Comparison of ENCODE assay signal across 23 cellular contexts in the genomic region with DNA sequence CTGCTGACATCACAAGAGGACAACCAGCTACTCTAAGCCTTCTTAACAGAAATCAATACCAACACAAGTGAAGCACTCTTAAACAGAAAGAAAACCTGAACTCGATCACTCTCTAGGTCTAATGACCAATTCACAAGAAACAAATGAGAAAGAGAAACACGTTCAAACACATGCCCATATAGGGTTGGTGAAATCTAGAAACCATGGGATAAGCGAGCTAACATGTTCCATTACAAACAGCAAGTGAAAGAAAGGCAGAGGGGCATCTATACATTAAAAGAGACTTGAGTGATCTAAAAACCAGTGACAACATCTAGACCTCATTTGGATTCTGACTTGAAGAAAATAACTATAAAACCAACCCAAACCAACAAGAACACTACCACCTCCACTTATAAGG.
"Had no signal": no experiment of that assay in that cellular context is flagged by ENCODE, and none has a peak within 500 bp of the region (broad histone marks: within the 10 kb centered on the region; RNA-seq: fewer than 3 reads in every experiment).

No MANE protein-coding gene starts in this region.

- H3K36me3 ChIP-seq: prostate gland had no signal

- H3K4me1 Mint-ChIP-seq: activated naive CD4-positive, alpha-beta T cell treated with anti-CD3 and anti-CD28 coated beads, Interleukin-2, amount 10 ng/mL, durations not matched to agents 7 days and 5 days; immature natural killer cell had no signal

- H3K4me1 ChIP-seq: left lung, prostate gland, spleen had no signal

- H3K27me3 Mint-ChIP-seq: dendritic cell treated with granulocyte-macrophage colony-stimulating factor and Interleukin-4, amounts not matched to agents 40 ng/mL and 50 ng/mL, for 4 days had no signal

- H3K27ac Mint-ChIP-seq: activated naive CD4-positive, alpha-beta T cell treated with anti-CD3 and anti-CD28 coated beads, Interleukin-2, amount 10 ng/mL, durations not matched to agents 7 days and 5 days; dendritic cell treated with granulocyte-macrophage colony-stimulating factor and Interleukin-4, amounts not matched to agents 40 ng/mL and 50 ng/mL, for 4 days; immature natural killer cell; naive thymus-derived CD4-positive, alpha-beta T cell; stimulated activated naive CD8-positive, alpha-beta T cell treated with anti-CD3 and anti-CD28 coated beads, Interleukin-15, Interleukin-2, amounts not matched to agents 100 ng/mL and 50 ng/mL, for 24 hours had no signal

- H3K27ac ChIP-seq: brain microvascular endothelial cell, left lung, prostate gland, spleen, tibial artery, VCaP had no signal

- H3K4me3 ChIP-seq: left lung, lung, prostate gland, spleen, tibial artery had no signal

- H3K27me3 ChIP-seq: brain microvascular endothelial cell, left lung, spleen, tibial artery had no signal

- H3K4me3 Mint-ChIP-seq: activated naive CD4-positive, alpha-beta T cell treated with anti-CD3 and anti-CD28 coated beads, Interleukin-2, amount 10 ng/mL, durations not matched to agents 7 days and 5 days; dendritic cell treated with granulocyte-macrophage colony-stimulating factor and Interleukin-4, amounts not matched to agents 40 ng/mL and 50 ng/mL, for 4 days; immature natural killer cell; naive thymus-derived CD4-positive, alpha-beta T cell; stimulated activated naive CD8-positive, alpha-beta T cell treated with anti-CD3 and anti-CD28 coated beads, Interleukin-15, Interleukin-2, amounts not matched to agents 100 ng/mL and 50 ng/mL, for 24 hours had no signal

- ATAC-seq: left lung; naive thymus-derived CD4-positive, alpha-beta T cell had no signal

- H3K9me3 ChIP-seq: left lung, prostate gland, spleen, tibial artery had no signal

- H3K9me3 Mint-ChIP-seq: activated naive CD4-positive, alpha-beta T cell treated with anti-CD3 and anti-CD28 coated beads, Interleukin-2, amount 10 ng/mL, durations not matched to agents 7 days and 5 days; dendritic cell treated with granulocyte-macrophage colony-stimulating factor and Interleukin-4, amounts not matched to agents 40 ng/mL and 50 ng/mL, for 4 days; naive thymus-derived CD4-positive, alpha-beta T cell; stimulated activated naive CD8-positive, alpha-beta T cell treated with anti-CD3 and anti-CD28 coated beads, Interleukin-15, Interleukin-2, amounts not matched to agents 100 ng/mL and 50 ng/mL, for 24 hours had no signal

- DNase-seq: activated CD4-positive, alpha-beta T cell treated with anti-CD3 and anti-CD28 coated beads, Interleukin-2, amount 50 U/mL, for 4 hours; activated CD8-positive, alpha-beta memory T cell treated with anti-CD3 and anti-CD28 coated beads, Interleukin-2, amount 50 U/mL, for 48 hours; activated effector memory CD4-positive, alpha-beta T cell treated with anti-CD3 and anti-CD28 coated beads, Interleukin-2, amount 50 U/mL, for 16 hours; activated naive CD4-positive, alpha-beta T cell treated with anti-CD3 and anti-CD28 coated beads, Interleukin-2, amount 10 ng/mL, durations not matched to agents 7 days and 5 days; activated T-cell treated with anti-CD3 and anti-CD28 coated beads, Interleukin-2, amount 50 U/mL, for 48 hours; aorta; brain microvascular endothelial cell; caudate nucleus; effector CD4-positive, alpha-beta T cell; erythroblast; foreskin fibroblast; immature natural killer cell; kidney glomerular epithelial cell; left lung; naive thymus-derived CD4-positive, alpha-beta T cell; spleen; stimulated activated CD4-positive, alpha-beta T cell treated with anti-CD3 and anti-CD28 coated beads, Interleukin-4, amount 100 ng/mL, for 4 hours; tibial artery had no signal

- H3K36me3 Mint-ChIP-seq: activated naive CD4-positive, alpha-beta T cell treated with anti-CD3 and anti-CD28 coated beads, Interleukin-2, amount 10 ng/mL, durations not matched to agents 7 days and 5 days; immature natural killer cell had no signal
